Comparison of ENCODE assay signal across 8 cellular contexts in genomic region chr22:36409067-36409466, GRCh38. TPM values are rescaled to one million over a fixed set of nuclear protein-coding genes. Genes with fewer than 3 reads are reported as not detected.
A peak's percentile ranks its signal among the peaks of the same experiment; 100 is the strongest.
DNase-seq lines count a peak whose midpoint lies in the region; TF ChIP-seq lines count a peak whose summit lies in the region.
"Had no signal": no experiment of that assay in that cellular context is flagged by ENCODE, and none has a peak within 500 bp of the region (broad histone marks: within the 10 kb centered on the region; RNA-seq: fewer than 3 reads in every experiment).

No MANE protein-coding gene starts in this region.

- peak overlapping the region in 6 of 8 donors; percentile 49 to 75 (median 60) for H3K4me3 Mint-ChIP-seq in CD4-positive, alpha-beta memory T cell
- H3K4me3 Mint-ChIP-seq in endodermal cell = peak overlapping the region; percentile 86

- H2AK5ac ChIP-seq in neuronal stem cell (ENCODE audit: low read depth, low read length) = no peak overlapping the region

- DNase-seq in CD4-positive, alpha-beta memory T cell = no peak
- DNase-seq in endodermal cell = no peak
- no peak for DNase-seq in neuronal stem cell (ENCODE audit: low spot score)
- no peak for DNase-seq in NCI-H187 treated with DMSO at 0.1 percent for 48 hours (lab: John Stamatoyannopoulos, UW)
- DNase-seq in brain microvascular endothelial cell = no peak
- DNase-seq in SHP77 (lab: John Stamatoyannopoulos, UW) = no peak
- DNase-seq: NCI-H1930 had no signal

- H3K23ac ChIP-seq in neuronal stem cell (ENCODE audit: low read depth, low read length, poor library complexity) = peak overlapping the region; percentile 82

- H3K36me3 ChIP-seq in CD4-positive, alpha-beta memory T cell (ENCODE audit: insufficient read depth, low read length) = no peaks in the 10 kb centered on the region
- H3K36me3 ChIP-seq in HUES6 (ENCODE audit: control insufficient read depth, insufficient read depth, low read length) = no peaks in the 10 kb centered on the region
- H3K36me3 ChIP-seq in endodermal cell (ENCODE audit: control insufficient read depth, insufficient read depth, low read length) = no peaks in the 10 kb centered on the region
- H3K36me3 ChIP-seq in neuronal stem cell (replicated peaks in 1 of 2; ENCODE audit: control insufficient read depth in 2 of 2, insufficient read depth in 2 of 2, low read length in 2 of 2) = no peaks in the 10 kb centered on the region
- no peaks in the 10 kb centered on the region for H3K36me3 ChIP-seq in brain microvascular endothelial cell (replicated peaks)

- no peak overlapping the region for H2BK15ac ChIP-seq in neuronal stem cell (ENCODE audit: low read length)

- peak overlapping the region; percentile 49 for H3K27ac ChIP-seq in CD4-positive, alpha-beta memory T cell (ENCODE audit: low read depth, low read length)
- H3K27ac ChIP-seq in HUES6 (ENCODE audit: low read depth, low read length) (no peak overlapping the region), endodermal cell (ENCODE audit: low read depth, low read length) (no peak overlapping the region), neuronal stem cell (replicated peaks; ENCODE audit: low read length) (no peak overlapping the region), brain microvascular endothelial cell (no peak overlapping the region)

- H3K4me3 ChIP-seq in CD4-positive, alpha-beta memory T cell (ENCODE audit: low read length in 2 of 2) = no peak overlapping the region
- H3K4me3 ChIP-seq in HUES6 (ENCODE audit: low read depth, low read length) (peak overlapping the region; percentile 62), endodermal cell (ENCODE audit: low read length) (peak overlapping the region; percentile 78), neuronal stem cell (ENCODE audit: low read length in 2 of 2) (no peak overlapping the region), brain microvascular endothelial cell (ENCODE audit: low read depth, low read length) (no peak overlapping the region)

- H2BK12ac ChIP-seq in neuronal stem cell (ENCODE audit: low read length) = no peak overlapping the region

- POLR2A ChIA-PET in CD4-positive, alpha-beta memory T cell (lab: Charles Lee; ENCODE audit: partially characterized antibody) = interaction anchor here (1.8 to 6.3 kb wide), 3 partner anchors 26 to 77 kb away, joined by 8 to 52 read pairs (median 9); no protein-coding TSS in a partner anchor

- in situ Hi-C loops in brain microvascular endothelial cell (cut with HindIII; ENCODE audit: low pct_ligation_motif_present, low sequenced_read_pairs) = no loop called here

- intact Hi-C loops in CD4-positive, alpha-beta memory T cell (cut with micrococcal nuclease) = no loop called here

- no peak overlapping the region for H3K14ac ChIP-seq in neuronal stem cell (ENCODE audit: low read length)

- CTCF ChIA-PET in CD4-positive, alpha-beta memory T cell (lab: Charles Lee; ENCODE audit: partially characterized antibody) = no interaction called here

- H3K18ac ChIP-seq in neuronal stem cell (ENCODE audit: low read length) = no peak overlapping the region

- H3K27me3 ChIP-seq in CD4-positive, alpha-beta memory T cell (ENCODE audit: insufficient read depth, low read length) = no peaks in the 10 kb centered on the region
- H3K27me3 ChIP-seq in HUES6 (ENCODE audit: control insufficient read depth, insufficient read depth, low read length) (no peaks in the 10 kb centered on the region), endodermal cell (ENCODE audit: control insufficient read depth, insufficient read depth, low read length, poor library complexity, severe bottlenecking) (no peaks in the 10 kb centered on the region), neuronal stem cell (ENCODE audit: control insufficient read depth in 3 of 3, insufficient read depth in 3 of 3, low read depth in 1 of 3, low read length in 3 of 3) (no peaks in the 10 kb centered on the region), brain microvascular endothelial cell (replicated peaks) (no peaks in the 10 kb centered on the region)

- no peaks in the 10 kb centered on the region for H3K9me3 ChIP-seq in CD4-positive, alpha-beta memory T cell (ENCODE audit: control insufficient read depth in 1 of 2, low read length in 2 of 2)
- H3K9me3 ChIP-seq in HUES6 (ENCODE audit: control insufficient read depth, insufficient read depth, low read depth, low read length) = no peaks in the 10 kb centered on the region
- no peaks in the 10 kb centered on the region for H3K9me3 ChIP-seq in endodermal cell (ENCODE audit: control insufficient read depth, low read length)
- no peaks in the 10 kb centered on the region for H3K9me3 ChIP-seq in neuronal stem cell (replicated peaks in 1 of 2; ENCODE audit: control insufficient read depth in 2 of 2, insufficient read depth in 1 of 2, low read depth in 1 of 2, low read length in 2 of 2)

- no peak overlapping the region for H3K4me2 ChIP-seq in neuronal stem cell (ENCODE audit: insufficient read depth, low read length, poor library complexity, severe bottlenecking)

- H3K4me1 Mint-ChIP-seq in CD4-positive, alpha-beta memory T cell = peaks cover 38 to 79% (median 60%) of the 10 kb centered on the region in 4 donors
- H3K4me1 Mint-ChIP-seq in endodermal cell = peaks cover 10% of the 10 kb centered on the region

- no peaks in the 10 kb centered on the region for H3K27me3 Mint-ChIP-seq in CD4-positive, alpha-beta memory T cell
- no peaks in the 10 kb centered on the region for H3K27me3 Mint-ChIP-seq in endodermal cell (ENCODE audit: insufficient read depth)

- TF ChIP-seq CTCF in endodermal cell (conservative IDR thresholded peaks at IDR 0.05) (no peak), brain microvascular endothelial cell (IDR thresholded peaks at IDR 0.05; ENCODE audit: low read depth, low read length, missing control alignments) (no peak)

- no peak overlapping the region for H4K8ac ChIP-seq in neuronal stem cell (ENCODE audit: low read depth, low read length)

- no peaks in the 10 kb centered on the region for H3K9me3 Mint-ChIP-seq in CD4-positive, alpha-beta memory T cell
- no peaks in the 10 kb centered on the region for H3K9me3 Mint-ChIP-seq in endodermal cell

- H3K4ac ChIP-seq in neuronal stem cell (ENCODE audit: low read length) = no peak overlapping the region

- peaks cover 75% of the 10 kb centered on the region for H3K4me1 ChIP-seq in CD4-positive, alpha-beta memory T cell (ENCODE audit: insufficient read depth, low read length)
- H3K4me1 ChIP-seq in HUES6 (ENCODE audit: control insufficient read depth, insufficient read depth, low read length) (peaks cover 20% of the 10 kb centered on the region; the same call in 1 of the 2 replicates), endodermal cell (ENCODE audit: control insufficient read depth, insufficient read depth, low read length) (peaks cover 3% of the 10 kb centered on the region), neuronal stem cell (ENCODE audit: control insufficient read depth in 2 of 2, insufficient read depth in 1 of 2, low read depth in 1 of 2, low read length in 2 of 2) (peaks cover 2 to 4% of the 10 kb centered on the region in 2 donors)

- H3K79me1 ChIP-seq in neuronal stem cell (ENCODE audit: low read depth, low read length) = no peaks in the 10 kb centered on the region

- H2AFZ ChIP-seq in neuronal stem cell (ENCODE audit: low read length) = no peak overlapping the region

- H3K9ac ChIP-seq in HUES6 (ENCODE audit: low read length) (peak overlapping the region; percentile 74), endodermal cell (ENCODE audit: extremely low read depth, low read length, poor library complexity, severe bottlenecking) (no peak overlapping the region), neuronal stem cell (ENCODE audit: low read depth, low read length, poor library complexity) (no peak overlapping the region)

- 83 to 100% methylated on average over 1 to 2 of the region's 2 CpGs for WGBS in endodermal cell (ENCODE audit: insufficient coverage in 1 of 2, insufficient read length in 1 of 2), 2 experiments
- WGBS in neuronal stem cell (ENCODE audit: extremely low coverage in 2 of 2, insufficient read length in 2 of 2, insufficient replicate concordance in 1 of 2), 2 donors = no CpG with 5 or more reads among the region's 2 CpGs

- H3K36me3 Mint-ChIP-seq in CD4-positive, alpha-beta memory T cell = no peaks in the 10 kb centered on the region
- no peaks in the 10 kb centered on the region for H3K36me3 Mint-ChIP-seq in endodermal cell (ENCODE audit: low read depth)

- H2BK5ac ChIP-seq in neuronal stem cell (ENCODE audit: low read length) = no peak overlapping the region

- no peak overlapping the region for H4K91ac ChIP-seq in neuronal stem cell (ENCODE audit: low read depth, low read length, poor library complexity)

- no peak overlapping the region for H2BK120ac ChIP-seq in neuronal stem cell (ENCODE audit: low read depth, low read length)

- H3K27ac Mint-ChIP-seq in CD4-positive, alpha-beta memory T cell = peak overlapping the region; percentile 86 to 96 (median 89)
- H3K27ac Mint-ChIP-seq in endodermal cell = peak overlapping the region; percentile 99

RNA-seq across cellular contexts. Expression of gene MYH9, which starts 21.3 kb away (rescaled TPM):
- 100 to 1,000 TPM; 717 to 734 TPM for total RNA-seq in CD4-positive, alpha-beta memory T cell
- 100 to 1,000 TPM in 1 of 2 donors, 10 to 100 TPM in 1; 17.3 to 476 TPM for polyA plus RNA-seq in CD4-positive, alpha-beta memory T cell
- total RNA-seq in endodermal cell = 100 to 1,000 TPM; 270 to 288 TPM
- 131 TPM for polyA plus RNA-seq in endodermal cell (2013, experiment 1 of 2)
- 136 TPM for polyA plus RNA-seq in endodermal cell (2013, experiment 2 of 2)
- 60.4 TPM for polyA plus RNA-seq in neuronal stem cell (2013, experiment 1 of 2)
- 59.3 TPM for polyA plus RNA-seq in neuronal stem cell (2013, experiment 2 of 2)

Comparison
In these comparisons a context has a peak if more than half of its experiments do, and no peak if none do; other contexts are left out.
1. H3K4me3 ChIP-seq: peak in HUES6 (single experiment) and endodermal cell (single experiment); none in CD4-positive, alpha-beta memory T cell (0 of 2), neuronal stem cell (0 of 2) and brain microvascular endothelial cell (single experiment).